ENCODE assay signal across 18 cellular contexts in genomic region chr11:129316781-129317180, GRCh38. TPM values are rescaled to one million over a fixed set of nuclear protein-coding genes. Genes with fewer than 3 reads are reported as not detected.
"Had no signal": no experiment of that assay in that cellular context is flagged by ENCODE, and none has a peak within 500 bp of the region (broad histone marks: within the 10 kb centered on the region; RNA-seq: fewer than 3 reads in every experiment).

No MANE protein-coding gene starts in this region.

- H3K4me1 Mint-ChIP-seq: central memory CD8-positive, alpha-beta T cell; immature natural killer cell had no signal

- H3K27ac Mint-ChIP-seq: T-helper 1 cell treated with Interleukin-12 subunit alpha and Interleukin-12 subunit beta and Interleukin-4 antibody, amounts not matched to agents 30 μg/mL and 1 μg/mL, for 36 hours had no signal

- DNase-seq: activated CD4-positive, alpha-beta T cell treated with anti-CD3 and anti-CD28 coated beads, Interleukin-2, amount 50 U/mL, for 1 hour; activated CD4-positive, CD25-positive, alpha-beta regulatory T cell; activated naive CD4-positive, alpha-beta T cell treated with anti-CD3 and anti-CD28 coated beads, Interleukin-2, amount 50 U/mL, for 16 hours; effector memory CD4-positive, alpha-beta T cell; glutamatergic neuron; immature natural killer cell; left cardiac atrium; naive thymus-derived CD8-positive, alpha-beta T cell; stimulated activated CD4-positive, alpha-beta T cell treated with anti-CD3 and anti-CD28 coated beads, Interleukin-2, amount 100 ng/mL, for 48 hours; stimulated activated naive CD4-positive, alpha-beta T cell treated with Interleukin-2 at 50 U/mL for 16 hours; testis had no signal

- H3K27me3 Mint-ChIP-seq: naive thymus-derived CD8-positive, alpha-beta T cell had no signal

- H3K36me3 ChIP-seq: neutrophil had no signal

- H3K27me3 ChIP-seq: neutrophil, testis had no signal

- H3K4me3 Mint-ChIP-seq: central memory CD8-positive, alpha-beta T cell; immature natural killer cell; naive thymus-derived CD8-positive, alpha-beta T cell; T-helper 1 cell treated with Interleukin-12 subunit alpha and Interleukin-12 subunit beta and Interleukin-4 antibody, amounts not matched to agents 30 μg/mL and 1 μg/mL, for 36 hours had no signal

- H3K9me3 ChIP-seq: neutrophil, testis had no signal

- H3K9me3 Mint-ChIP-seq: central memory CD8-positive, alpha-beta T cell; T-helper 1 cell treated with Interleukin-12 subunit alpha and Interleukin-12 subunit beta and Interleukin-4 antibody, amounts not matched to agents 30 μg/mL and 1 μg/mL, for 36 hours had no signal

- H3K27ac ChIP-seq: neutrophil, testis had no signal

- H3K4me3 ChIP-seq: testis had no signal

- ATAC-seq: left cardiac atrium; naive thymus-derived CD8-positive, alpha-beta T cell; sciatic nerve; SK-N-SH treated with all-trans-retinoic acid at 6 μM for 48 hours had no signal

- H3K36me3 Mint-ChIP-seq: immature natural killer cell; naive thymus-derived CD8-positive, alpha-beta T cell had no signal

- H3K4me1 ChIP-seq: testis had no signal

RNA-seq across cellular contexts. Expression of gene BARX2, which starts 58.9 kb away (rescaled TPM):
- total RNA-seq: left cardiac atrium; lung microvascular endothelial cell; naive thymus-derived CD8-positive, alpha-beta T cell; posterior vena cava; sciatic nerve had no signal
- polyA plus RNA-seq: immature natural killer cell; naive thymus-derived CD8-positive, alpha-beta T cell had no signal
